20 cellular contexts compared by ENCODE assay signal in genomic region chr4:140108243-140108642, GRCh38.
"Had no signal": no experiment of that assay in that cellular context is flagged by ENCODE, and none has a peak within 500 bp of the region (broad histone marks: within the 10 kb centered on the region; RNA-seq: fewer than 3 reads in every experiment).

No MANE protein-coding gene starts in this region.

- H3K36me3 ChIP-seq: heart right ventricle, upper lobe of left lung had no signal

- H3K4me3 ChIP-seq: heart right ventricle, testis, upper lobe of left lung had no signal

- H3K36me3 Mint-ChIP-seq: activated CD4-positive, alpha-beta memory T cell treated with anti-CD3 and anti-CD28 coated beads for 36 hours; mesothelial cell of epicardium; naive thymus-derived CD8-positive, alpha-beta T cell had no signal

- ATAC-seq: activated CD4-positive, alpha-beta T cell treated with anti-CD3 and anti-CD28 coated beads for 36 hours; heart right ventricle; left lobe of liver; naive thymus-derived CD8-positive, alpha-beta T cell; sciatic nerve had no signal

- H3K9me3 Mint-ChIP-seq: activated B cell treated with CpG ODN at 0.5 μM for 24 hours; activated CD4-positive, alpha-beta memory T cell treated with anti-CD3 and anti-CD28 coated beads for 36 hours; activated naive CD4-positive, alpha-beta T cell treated with anti-CD3 and anti-CD28 coated beads for 36 hours; activated naive CD8-positive, alpha-beta T cell treated with anti-CD3 and anti-CD28 coated beads, Interleukin-2, amount 10 ng/mL, durations not matched to agents 7 days and 5 days; mesothelial cell of epicardium; naive thymus-derived CD8-positive, alpha-beta T cell had no signal

- H3K4me1 ChIP-seq: testis had no signal

- H3K27ac ChIP-seq: heart right ventricle, testis, upper lobe of left lung had no signal

- H3K27ac Mint-ChIP-seq: activated B cell treated with CpG ODN at 0.5 μM for 24 hours; activated CD4-positive, alpha-beta memory T cell treated with anti-CD3 and anti-CD28 coated beads for 36 hours; activated CD4-positive, alpha-beta T cell treated with anti-CD3 and anti-CD28 coated beads for 36 hours; activated naive CD4-positive, alpha-beta T cell treated with anti-CD3 and anti-CD28 coated beads for 36 hours; activated naive CD8-positive, alpha-beta T cell treated with anti-CD3 and anti-CD28 coated beads, Interleukin-2, amount 10 ng/mL, durations not matched to agents 7 days and 5 days had no signal

- H3K27me3 ChIP-seq: heart right ventricle, testis, upper lobe of left lung had no signal

- DNase-seq: activated B cell treated with CpG ODN at 0.5 μM for 24 hours; activated CD4-positive, alpha-beta memory T cell treated with anti-CD3 and anti-CD28 coated beads for 36 hours; activated CD4-positive, alpha-beta T cell treated with anti-CD3 and anti-CD28 coated beads for 36 hours; activated effector memory CD4-positive, alpha-beta T cell treated with Interleukin-2 at 50 U/mL for 16 hours; activated naive CD4-positive, alpha-beta T cell treated with anti-CD3 and anti-CD28 coated beads for 36 hours; activated naive CD8-positive, alpha-beta T cell treated with anti-CD3 and anti-CD28 coated beads, Interleukin-2, amount 10 ng/mL, durations not matched to agents 7 days and 5 days; activated T-cell treated with anti-CD3 and anti-CD28 coated beads, Interleukin-2, amount 50 U/mL, for 48 hours; amniotic stem cell; foreskin fibroblast; heart right ventricle; naive thymus-derived CD8-positive, alpha-beta T cell; small intestine; stimulated activated CD4-positive, alpha-beta T cell treated with anti-CD3 and anti-CD28 coated beads, Interleukin-15, amount 100 ng/mL, for 24 hours; stimulated activated naive CD4-positive, alpha-beta T cell; T1000; testis; upper lobe of left lung had no signal

- H3K27me3 Mint-ChIP-seq: activated naive CD8-positive, alpha-beta T cell treated with anti-CD3 and anti-CD28 coated beads, Interleukin-2, amount 10 ng/mL, durations not matched to agents 7 days and 5 days; naive thymus-derived CD8-positive, alpha-beta T cell had no signal

- H3K4me3 Mint-ChIP-seq: activated B cell treated with CpG ODN at 0.5 μM for 24 hours; activated CD4-positive, alpha-beta memory T cell treated with anti-CD3 and anti-CD28 coated beads for 36 hours; activated CD4-positive, alpha-beta T cell treated with anti-CD3 and anti-CD28 coated beads for 36 hours; activated naive CD4-positive, alpha-beta T cell treated with anti-CD3 and anti-CD28 coated beads for 36 hours; activated naive CD8-positive, alpha-beta T cell treated with anti-CD3 and anti-CD28 coated beads, Interleukin-2, amount 10 ng/mL, durations not matched to agents 7 days and 5 days; mesothelial cell of epicardium; naive thymus-derived CD8-positive, alpha-beta T cell had no signal

- H3K9me3 ChIP-seq: heart right ventricle, testis, upper lobe of left lung had no signal
